ENCODE assay signal across 17 cellular contexts in genomic region chr13:21050288-21051197, GRCh38. TPM values are rescaled to one million over a fixed set of nuclear protein-coding genes. Genes with fewer than 3 reads are reported as not detected.
DNase-seq lines count a peak whose midpoint lies in the region; ATAC-seq and TF ChIP-seq lines count a peak whose summit lies in the region.
"Had no signal": no experiment of that assay in that cellular context is flagged by ENCODE, and none has a peak within 500 bp of the region (broad histone marks: within the 10 kb centered on the region; RNA-seq: fewer than 3 reads in every experiment).

No MANE protein-coding gene starts in this region.

- TF ChIP-seq CTCF in brain microvascular endothelial cell (IDR thresholded peaks at IDR 0.05; ENCODE audit: low read depth, low read length, missing control alignments) (no peak), gastrocnemius medialis (IDR thresholded peaks at IDR 0.05 in 4 of 5, conservative IDR thresholded peaks at IDR 0.05 in 1 of 5) (no peak)

- peak overlapping the region; percentile 52 to 70 for H3K27ac Mint-ChIP-seq in activated naive CD4-positive, alpha-beta T cell treated with anti-CD3 and anti-CD28 coated beads, Interleukin-2, amount 50 U/mL, for 72 hours

- intact Hi-C loops in gastrocnemius medialis (cut with DNase I; ENCODE audit: low total_unique reads) = no loop called here

- H3K4me1 ChIP-seq in gastrocnemius medialis = peaks cover 61 to 77% of the 10 kb centered on the region in 2 donors

- DNase-seq in activated naive CD4-positive, alpha-beta T cell treated with anti-CD3 and anti-CD28 coated beads, Interleukin-2, amount 50 U/mL, for 72 hours (ENCODE audit: low spot score in 2 of 2) = no peak
- no peak for DNase-seq in activated naive CD4-positive, alpha-beta T cell treated with anti-CD3 and anti-CD28 coated beads, Interleukin-2, amount 50 U/mL, for 16 hours
- DNase-seq in HT1080 (ENCODE audit: low read depth) (peak; percentile 5), brain microvascular endothelial cell (peak; percentile 41), gastrocnemius medialis (no peak), NCI-H1694 treated with DMSO at 0.1 percent for 48 hours (lab: John Stamatoyannopoulos, UW) (no peak)
- DNase-seq: DMS53; H7; NCI-H2081; NCI-H526 treated with DMSO at 0.1 percent for 48 hours; ovary; stimulated activated naive CD8-positive, alpha-beta T cell treated with anti-CD3 and anti-CD28 coated beads, Interleukin-15, Interleukin-2, amounts not matched to agents 100 U/mL and 50 U/mL, for 24 hours; SW 1271 had no signal

- H3K4me3 ChIP-seq in brain microvascular endothelial cell (ENCODE audit: low read depth, low read length) (no peak overlapping the region), gastrocnemius medialis (no peak overlapping the region)
- H3K4me3 ChIP-seq: ovary, skin epidermis had no signal

- H3K36me3 Mint-ChIP-seq in activated naive CD4-positive, alpha-beta T cell treated with anti-CD3 and anti-CD28 coated beads, Interleukin-2, amount 50 U/mL, for 72 hours = no peaks in the 10 kb centered on the region

- TF ChIP-seq POLR2A in gastrocnemius medialis (IDR thresholded peaks at IDR 0.05) = no peak

- no peaks in the 10 kb centered on the region for H3K9me3 ChIP-seq in gastrocnemius medialis
- H3K9me3 ChIP-seq: ovary had no signal

- no peaks in the 10 kb centered on the region for H3K9me3 Mint-ChIP-seq in activated naive CD4-positive, alpha-beta T cell treated with anti-CD3 and anti-CD28 coated beads, Interleukin-2, amount 50 U/mL, for 72 hours

- H3K27me3 ChIP-seq in brain microvascular endothelial cell (replicated peaks) = no peaks in the 10 kb centered on the region
- no peaks in the 10 kb centered on the region for H3K27me3 ChIP-seq in gastrocnemius medialis
- H3K27me3 ChIP-seq: ovary had no signal

- in situ Hi-C loops in brain microvascular endothelial cell (cut with HindIII; ENCODE audit: low pct_ligation_motif_present, low sequenced_read_pairs) = no loop called here
- in situ Hi-C loops in gastrocnemius medialis (cut with MboI; ENCODE audit: low sequenced_read_pairs in 4 of 4) = no loop called here

- peak in 1 of 2 donors; percentile 50 for ATAC-seq in activated naive CD4-positive, alpha-beta T cell treated with anti-CD3 and anti-CD28 coated beads, Interleukin-2, amount 50 U/mL, for 72 hours
- peak in 1 of 2 donors; percentile 25 for ATAC-seq in gastrocnemius medialis
- ATAC-seq in HG02885 (IDR thresholded peaks at IDR 0.05; ENCODE audit: poor library complexity, unreplicated experiment) = no peak
- ATAC-seq in HG03342 (IDR thresholded peaks at IDR 0.05; ENCODE audit: unreplicated experiment) = no peak
- ATAC-seq: Panc1; stimulated activated naive CD8-positive, alpha-beta T cell treated with anti-CD3 and anti-CD28 coated beads, Interleukin-15, Interleukin-2, amounts not matched to agents 100 U/mL and 50 U/mL, for 24 hours had no signal

- H3K36me3 ChIP-seq in brain microvascular endothelial cell (replicated peaks) (peaks cover 5% of the 10 kb centered on the region), gastrocnemius medialis (peaks cover 0 to 3% of the 10 kb centered on the region in 2 donors)
- H3K36me3 ChIP-seq: ovary had no signal

- H3K27ac ChIP-seq in brain microvascular endothelial cell (no peak overlapping the region), gastrocnemius medialis (peak overlapping the region; percentile 53 to 82 (median 61))
- H3K27ac ChIP-seq: ovary, skin epidermis had no signal

RNA-seq across cellular contexts. Expression of gene LATS2, which starts 10.8 kb away (rescaled TPM):
- 1 to 10 TPM; 1.7 to 8.4 TPM for total RNA-seq in activated naive CD4-positive, alpha-beta T cell treated with anti-CD3 and anti-CD28 coated beads, Interleukin-2, amount 50 U/mL, for 72 hours
- total RNA-seq in HT1080 (2014; rRNA removed; shearing (Covaris generic)) = 11.7 and 11.8 TPM in 2 replicates
- 14.1 and 17.7 TPM in 2 replicates for polyA plus RNA-seq in HT1080 (2015; cell fraction: cytosol; rRNA removed)
- 12.8 and 17.2 TPM in 2 replicates for polyA plus RNA-seq in HT1080 (2015; cell fraction: nucleus; rRNA removed)
- total RNA-seq in gastrocnemius medialis = 10 to 100 TPM; 11.5 to 34.1 (median 18.8) TPM

Comparison
In these comparisons a context has a peak if more than half of its experiments do, and no peak if none do; other contexts are left out.
1. DNase-seq: peak in HT1080 (single experiment) and brain microvascular endothelial cell (single experiment); none in activated naive CD4-positive, alpha-beta T cell treated with anti-CD3 and anti-CD28 coated beads, Interleukin-2, amount 50 U/mL, for 72 hours (0 of 2), activated naive CD4-positive, alpha-beta T cell treated with anti-CD3 and anti-CD28 coated beads, Interleukin-2, amount 50 U/mL, for 16 hours (single experiment), gastrocnemius medialis (0 of 2) and NCI-H1694 treated with DMSO at 0.1 percent for 48 hours (single experiment).